ENCODE assay signal across 10 cellular contexts in the genomic region with DNA sequence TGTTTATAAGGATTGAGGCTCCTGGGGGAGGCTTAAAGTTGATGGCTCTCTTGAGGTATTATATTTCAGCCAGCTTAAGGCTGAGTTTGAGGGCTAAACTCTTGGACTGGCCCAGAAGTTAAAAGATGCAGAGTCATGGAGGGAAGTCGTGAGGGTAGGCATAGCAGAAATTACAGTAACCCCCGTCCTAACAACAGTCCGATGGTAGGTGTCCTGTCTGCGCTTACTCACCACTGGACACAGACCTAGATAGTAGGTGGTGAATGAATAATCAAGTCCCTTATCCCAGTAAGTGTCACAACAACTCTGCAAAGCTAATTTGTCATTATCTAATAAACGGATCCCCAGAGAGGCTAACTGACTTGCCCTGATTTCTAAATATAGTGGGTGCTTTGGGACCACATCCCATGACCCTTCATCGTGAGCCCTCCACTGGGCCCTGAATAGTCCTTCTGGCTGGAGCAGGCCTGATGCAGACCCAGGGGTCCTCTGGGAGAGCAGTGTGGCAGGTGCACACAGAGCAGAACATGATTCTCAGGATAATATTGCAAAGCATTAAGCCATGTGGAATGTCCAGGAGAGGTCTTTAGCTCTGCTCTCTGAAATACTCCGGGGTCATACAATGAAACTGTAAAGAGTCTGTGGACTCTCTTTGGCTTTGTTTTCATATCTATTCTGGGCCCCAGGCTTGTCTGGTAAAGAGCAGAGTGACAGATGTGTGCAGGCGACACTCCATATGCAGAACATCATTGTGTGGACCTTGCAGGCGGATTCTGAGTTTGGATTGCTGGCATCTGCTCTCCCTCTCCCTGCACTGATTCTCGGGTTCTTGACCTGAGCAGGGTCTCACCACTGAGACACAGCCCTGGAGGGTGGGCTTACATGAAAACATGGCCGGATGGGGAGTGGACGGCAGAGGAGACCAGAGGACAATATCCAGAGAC.
DNase-seq lines count a peak whose midpoint lies in the region; ATAC-seq, FAIRE-seq and TF ChIP-seq lines count a peak whose summit lies in the region.
"Had no signal": no experiment of that assay in that cellular context is flagged by ENCODE, and none has a peak within 500 bp of the region (broad histone marks: within the 10 kb centered on the region; RNA-seq: fewer than 3 reads in every experiment).

No MANE protein-coding gene starts in this region.

- no peaks in the 10 kb centered on the region for H3K27me3 Mint-ChIP-seq in activated naive CD4-positive, alpha-beta T cell treated with anti-CD3 and anti-CD28 coated beads, Interleukin-2, amount 50 U/mL, for 24 hours
- H3K27me3 Mint-ChIP-seq in mesothelial cell of epicardium (ENCODE audit: low read depth) = no peaks in the 10 kb centered on the region

- ATAC-seq in upper lobe of right lung (peak; percentile 15), HG02610 (IDR thresholded peaks at IDR 0.05; ENCODE audit: unreplicated experiment) (no peak)

- TF ChIP-seq CTCF in adrenal gland (IDR thresholded peaks at IDR 0.05) = no peak
- TF ChIP-seq CTCF in mesothelial cell of epicardium (IDR thresholded peaks at IDR 0.05; ENCODE audit: unreplicated experiment) = no peak
- TF ChIP-seq CTCF in upper lobe of right lung (IDR thresholded peaks at IDR 0.05) = no peak

- FAIRE-seq in GM12891 (lab: Jason Lieb, UNC) = no peak

- no peak for DNase-seq in activated naive CD4-positive, alpha-beta T cell (lab: John Stamatoyannopoulos, UW)
- DNase-seq in adrenal gland (peak in 1 of 7 donors; percentile 55), mesothelial cell of epicardium (ENCODE audit: low spot score in 2 of 2, unreplicated experiment in 2 of 2) (no peak), upper lobe of right lung (no peak), GM12891 (ENCODE audit: insufficient read length, low spot score) (no peak), NCI-H510A (lab: John Stamatoyannopoulos, UW) (no peak)
- DNase-seq: GF-D8 had no signal

- H3K4me3 Mint-ChIP-seq in activated naive CD4-positive, alpha-beta T cell treated with anti-CD3 and anti-CD28 coated beads, Interleukin-2, amount 50 U/mL, for 24 hours = no peak overlapping the region
- H3K4me3 Mint-ChIP-seq in mesothelial cell of epicardium = no peak overlapping the region

- H3K9me3 Mint-ChIP-seq in activated naive CD4-positive, alpha-beta T cell treated with anti-CD3 and anti-CD28 coated beads, Interleukin-2, amount 50 U/mL, for 24 hours = no peaks in the 10 kb centered on the region
- no peaks in the 10 kb centered on the region for H3K9me3 Mint-ChIP-seq in mesothelial cell of epicardium

- H3K4me1 ChIP-seq in adrenal gland (replicated peaks in 1 of 2) (peaks cover 53 to 97% of the 10 kb centered on the region in 2 donors), upper lobe of right lung (no peaks in the 10 kb centered on the region)

- intact Hi-C loops in adrenal gland (cut with DNase I) = no loop called here
- intact Hi-C loops in upper lobe of right lung (cut with DNase I) = no loop called here

- peaks cover 38% of the 10 kb centered on the region for H3K4me1 Mint-ChIP-seq in activated naive CD4-positive, alpha-beta T cell treated with anti-CD3 and anti-CD28 coated beads, Interleukin-2, amount 50 U/mL, for 24 hours
- peaks cover 91% of the 10 kb centered on the region for H3K4me1 Mint-ChIP-seq in mesothelial cell of epicardium

- H3K27me3 ChIP-seq in adrenal gland = no peaks in the 10 kb centered on the region
- no peaks in the 10 kb centered on the region for H3K27me3 ChIP-seq in upper lobe of right lung
- H3K27me3 ChIP-seq: brain microvascular endothelial cell had no signal

- H3K4me3 ChIP-seq in adrenal gland (no peak overlapping the region), upper lobe of right lung (no peak overlapping the region)

- H3K36me3 ChIP-seq in adrenal gland (replicated peaks in 1 of 2) (no peaks in the 10 kb centered on the region), upper lobe of right lung (no peaks in the 10 kb centered on the region)
- H3K36me3 ChIP-seq: brain microvascular endothelial cell had no signal

- H3K9me3 ChIP-seq in adrenal gland (replicated peaks in 1 of 3) (no peaks in the 10 kb centered on the region), upper lobe of right lung (no peaks in the 10 kb centered on the region)

- TF ChIP-seq POLR2A in adrenal gland (IDR thresholded peaks at IDR 0.05) (no peak), GM12891 (IDR thresholded peaks at IDR 0.05; ENCODE audit: low read depth, low read length) (no peak)

- H3K27ac ChIP-seq in adrenal gland (peak overlapping the region in 4 of 5 donors; percentile 34 to 89 (median 56)), upper lobe of right lung (no peak overlapping the region)
- H3K27ac ChIP-seq: brain microvascular endothelial cell had no signal

- H3K27ac Mint-ChIP-seq in activated naive CD4-positive, alpha-beta T cell treated with anti-CD3 and anti-CD28 coated beads, Interleukin-2, amount 50 U/mL, for 24 hours = peak overlapping the region; percentile 52
- peak overlapping the region; percentile 93 for H3K27ac Mint-ChIP-seq in mesothelial cell of epicardium

- H3K36me3 Mint-ChIP-seq in activated naive CD4-positive, alpha-beta T cell treated with anti-CD3 and anti-CD28 coated beads, Interleukin-2, amount 50 U/mL, for 24 hours = peaks cover 5% of the 10 kb centered on the region
- peaks cover 9% of the 10 kb centered on the region for H3K36me3 Mint-ChIP-seq in mesothelial cell of epicardium

- WGBS in adrenal gland, 4 donors = 47 to 58% (median 51%) methylated on average over 12 of the region's 12 CpGs

TF ChIP-seq in GM12891, 5 proteins besides CTCF, POLR2A, EP300 and RAD21:
- no peak for TF ChIP-seq POU2F2 (IDR thresholded peaks at IDR 0.05; ENCODE audit: low read depth, low read length)
- TF ChIP-seq POLR2AphosphoS5 (IDR thresholded peaks at IDR 0.05; ENCODE audit: low read depth, low read length) = no peak
- TF ChIP-seq SPI1 (IDR thresholded peaks at IDR 0.05; ENCODE audit: low read depth, low read length) = no peak
- no peak for TF ChIP-seq PAX5 (IDR thresholded peaks at IDR 0.05; ENCODE audit: insufficient read depth, low read length, severe bottlenecking)
- TF ChIP-seq TAF1 (IDR thresholded peaks at IDR 0.05; ENCODE audit: low read depth, low read length) = no peak
